1 cellular context compared by ENCODE assay signal in genomic region chr6:150922137-150922536, GRCh38.
TF ChIP-seq lines count a peak whose summit lies in the region.

No MANE protein-coding gene starts in this region.

TF ChIP-seq in IMR-90, 13 proteins besides CTCF, POLR2A, EP300 and RAD21 (continued from another document):
- no peak for TF ChIP-seq ELK1 (IDR thresholded peaks at IDR 0.05; ENCODE audit: borderline replicate concordance, low read depth, low read length)
- TF ChIP-seq NFE2L2 (IDR thresholded peaks at IDR 0.05; ENCODE audit: low read depth, low read length) = no peak
- no peak for TF ChIP-seq RCOR1 (IDR thresholded peaks at IDR 0.05; ENCODE audit: insufficient replicate concordance, low read length)
- no peak for TF ChIP-seq MAFK (IDR thresholded peaks at IDR 0.05; ENCODE audit: low read depth, low read length)
TF ChIP-seq in IMR-90: peak in this region for 0.
